Comparison of ENCODE assay signal across 18 cellular contexts in genomic region chr4:30956891-30957290, GRCh38.
DNase-seq lines count a peak whose midpoint lies in the region; ATAC-seq and TF ChIP-seq lines count a peak whose summit lies in the region.
"Had no signal": no experiment of that assay in that cellular context is flagged by ENCODE, and none has a peak within 500 bp of the region (broad histone marks: within the 10 kb centered on the region; RNA-seq: fewer than 3 reads in every experiment).

No MANE protein-coding gene starts in this region.

- no peak overlapping the region for H3K4me3 Mint-ChIP-seq in glutamatergic neuron (ENCODE audit: unreplicated experiment)
- H3K4me3 Mint-ChIP-seq: CD4-positive, alpha-beta memory T cell; GM23338; H9 had no signal

- H3K36me3 Mint-ChIP-seq in glutamatergic neuron (ENCODE audit: unreplicated experiment) = no peaks in the 10 kb centered on the region
- H3K36me3 Mint-ChIP-seq: CD4-positive, alpha-beta memory T cell had no signal

- no peaks in the 10 kb centered on the region for H3K27me3 Mint-ChIP-seq in glutamatergic neuron (ENCODE audit: unreplicated experiment)
- H3K27me3 Mint-ChIP-seq: CD4-positive, alpha-beta memory T cell had no signal

- no peaks in the 10 kb centered on the region for H3K4me1 Mint-ChIP-seq in glutamatergic neuron (ENCODE audit: low read depth, unreplicated experiment)
- H3K4me1 Mint-ChIP-seq: CD4-positive, alpha-beta memory T cell; GM23338; H9 had no signal

- DNase-seq in NCI-H146 (lab: John Stamatoyannopoulos, UW) (peak; percentile 6), NCI-H146 treated with DMSO at 0.1 percent for 48 hours (lab: John Stamatoyannopoulos, UW; ENCODE audit: unreplicated experiment) (no peak), SK-N-DZ (ENCODE audit: low spot score) (peak; percentile 69), retina (peak; percentile 53), left ventricle myocardium superior (no peak), glutamatergic neuron (no peak), inferior parietal cortex (ENCODE audit: extremely low spot score) (no peak)
- DNase-seq: ACHN; AML-193; C1 segment of cervical spinal cord; Calu3; CD4-positive, alpha-beta memory T cell; COR-L47; DMS53; DMS79 treated with DMSO at 0.1 percent for 48 hours; GF-D8; H9 had no signal

- TF ChIP-seq CTCF in glutamatergic neuron (IDR thresholded peaks at IDR 0.05; ENCODE audit: partially characterized antibody, unreplicated experiment) = no peak

- H3K27ac Mint-ChIP-seq in glutamatergic neuron (ENCODE audit: unreplicated experiment) = no peak overlapping the region
- H3K27ac Mint-ChIP-seq: CD4-positive, alpha-beta memory T cell; GM23338; H9 had no signal

- H3K9me3 Mint-ChIP-seq in glutamatergic neuron (ENCODE audit: unreplicated experiment) = no peaks in the 10 kb centered on the region
- H3K9me3 Mint-ChIP-seq: GM23338, H9 had no signal

- no peak for ATAC-seq in left ventricle myocardium superior
- ATAC-seq: GM23338 had no signal

- intact Hi-C loops in left ventricle myocardium superior (cut with micrococcal nuclease) = no loop called here

Comparison
In these comparisons a context has a peak if more than half of its experiments do, and no peak if none do; other contexts are left out.
1. DNase-seq: peak in NCI-H146 (single experiment), SK-N-DZ (single experiment) and retina (single experiment); none in NCI-H146 treated with DMSO at 0.1 percent for 48 hours (single experiment), left ventricle myocardium superior (single experiment), glutamatergic neuron (single experiment) and inferior parietal cortex (single experiment).